Comparison of ENCODE assay signal across 17 cellular contexts in genomic region chr20:58544301-58544700, GRCh38. TPM values are rescaled to one million over a fixed set of nuclear protein-coding genes. Genes with fewer than 3 reads are reported as not detected.
DNase-seq lines count a peak whose midpoint lies in the region; ATAC-seq and TF ChIP-seq lines count a peak whose summit lies in the region.
"Had no signal": no experiment of that assay in that cellular context is flagged by ENCODE, and none has a peak within 500 bp of the region (broad histone marks: within the 10 kb centered on the region; RNA-seq: fewer than 3 reads in every experiment).

No MANE protein-coding gene starts in this region.

- no peak for TF ChIP-seq POLR2A in testis (IDR thresholded peaks at IDR 0.05)

- no peak overlapping the region for H3K18ac ChIP-seq in mesendoderm (ENCODE audit: low read length)

- no peaks in the 10 kb centered on the region for H3K36me3 Mint-ChIP-seq in brain
- H3K36me3 Mint-ChIP-seq: CD14-positive monocyte had no signal

- H2BK120ac ChIP-seq in mesendoderm (ENCODE audit: low read depth, low read length) = no peak overlapping the region

- no peak for ATAC-seq in GM21529 (IDR thresholded peaks at IDR 0.05; ENCODE audit: unreplicated experiment)
- no peak for ATAC-seq in HG02840 (IDR thresholded peaks at IDR 0.05; ENCODE audit: low FRiP score, unreplicated experiment)
- ATAC-seq: HCT116, PC-3 had no signal

- no peaks in the 10 kb centered on the region for H3K36me3 ChIP-seq in mesendoderm (ENCODE audit: control insufficient read depth, insufficient read depth, low read length)
- H3K36me3 ChIP-seq in testis (ENCODE audit: low read depth, missing control alignments) = no peaks in the 10 kb centered on the region
- no peaks in the 10 kb centered on the region for H3K36me3 ChIP-seq in left ventricle myocardium inferior
- H3K36me3 ChIP-seq: SJCRH30 had no signal

- TF ChIP-seq CTCF in brain (conservative IDR thresholded peaks at IDR 0.05) (no peak), testis (IDR thresholded peaks at IDR 0.05) (no peak), left ventricle myocardium inferior (IDR thresholded peaks at IDR 0.05; ENCODE audit: borderline replicate concordance) (no peak)

- H2BK15ac ChIP-seq in mesendoderm (replicated peaks; ENCODE audit: low read depth) = no peak overlapping the region

- DNase-seq in activated CD8-positive, alpha-beta memory T cell treated with anti-CD3 and anti-CD28 coated beads, Interleukin-2, amount 50 U/mL, for 48 hours = peak; percentile 2
- no peak for DNase-seq in activated CD8-positive, alpha-beta memory T cell treated with anti-CD3 and anti-CD28 coated beads, Interleukin-2, amount 50 U/mL, for 4 hours
- peak; percentile 5 for DNase-seq in mesendoderm
- peak; percentile 11 for DNase-seq in testis
- DNase-seq in left ventricle myocardium inferior = no peak
- DNase-seq: DMS79 treated with DMSO at 0.1 percent for 48 hours, KG1, NCI-H1694 treated with DMSO at 0.1 percent for 48 hours, PC-3, RPMI8226, SJCRH30 had no signal

- H3K4ac ChIP-seq in mesendoderm (ENCODE audit: low read depth, low read length) = no peak overlapping the region

- peak overlapping the region in 4 of 5 experiments; percentile 9 to 64 (median 52) for H3K4me3 Mint-ChIP-seq in brain
- H3K4me3 Mint-ChIP-seq: CD14-positive monocyte had no signal

- no peak overlapping the region for H3K9ac ChIP-seq in mesendoderm (ENCODE audit: low read length)

- H3K4me2 ChIP-seq in mesendoderm (ENCODE audit: low read length) = no peak overlapping the region

- H3K9me3 ChIP-seq in testis (no peaks in the 10 kb centered on the region), left ventricle myocardium inferior (replicated peaks) (no peaks in the 10 kb centered on the region)
- H3K9me3 ChIP-seq: SJCRH30 had no signal

- H3K4me1 Mint-ChIP-seq in brain = peaks cover 68% of the 10 kb centered on the region
- H3K4me1 Mint-ChIP-seq: CD14-positive monocyte had no signal

- H3K27me3 ChIP-seq in mesendoderm (ENCODE audit: insufficient read depth, low read length, poor library complexity) = no peaks in the 10 kb centered on the region
- no peaks in the 10 kb centered on the region for H3K27me3 ChIP-seq in testis
- H3K27me3 ChIP-seq in left ventricle myocardium inferior (ENCODE audit: low read depth) = peaks cover 67% of the 10 kb centered on the region

- no peak overlapping the region for H2AK5ac ChIP-seq in mesendoderm (ENCODE audit: low read length)

- H3K56ac ChIP-seq in mesendoderm (ENCODE audit: low read length) = peak overlapping the region; percentile 5

- no peak overlapping the region for H2BK5ac ChIP-seq in mesendoderm (ENCODE audit: low read length)

- no peak overlapping the region for H4K8ac ChIP-seq in mesendoderm (ENCODE audit: low read depth, low read length)

- H3K4me1 ChIP-seq in mesendoderm (ENCODE audit: control insufficient read depth, low read depth, low read length) (peaks cover 3% of the 10 kb centered on the region), testis (no peaks in the 10 kb centered on the region), left ventricle myocardium inferior (no peaks in the 10 kb centered on the region)
- H3K4me1 ChIP-seq: SJCRH30 had no signal

- H3K4me3 ChIP-seq in mesendoderm (ENCODE audit: low read length) (no peak overlapping the region), testis (no peak overlapping the region), left ventricle myocardium inferior (no peak overlapping the region)
- H3K4me3 ChIP-seq: SJCRH30 had no signal

- no peaks in the 10 kb centered on the region for H3K79me2 ChIP-seq in mesendoderm (ENCODE audit: control insufficient read depth, insufficient read depth, low read length)

- peaks cover 6% of the 10 kb centered on the region for H3K27me3 Mint-ChIP-seq in brain

- no CpG with 5 or more reads among the region's 10 CpGs for WGBS in mesendoderm (ENCODE audit: extremely low coverage, insufficient coverage, low lambda C conversion rate)
- 70 to 87% methylated on average over 10 of the region's 10 CpGs for WGBS in testis, 2 donors

- H3K23ac ChIP-seq in mesendoderm (ENCODE audit: low read length) = no peak overlapping the region

- no peaks in the 10 kb centered on the region for H3K79me1 ChIP-seq in mesendoderm (ENCODE audit: low read length)

- intact Hi-C loops in testis (cut with DNase I; ENCODE audit: low total_unique reads) = no loop called here
- intact Hi-C loops in left ventricle myocardium inferior (cut with micrococcal nuclease) = no loop called here

- H4K5ac ChIP-seq in mesendoderm (ENCODE audit: low read length) = no peak overlapping the region

- H3K9me3 Mint-ChIP-seq in brain = peaks cover 2 to 7% (median 2%) of the 10 kb centered on the region in 5 experiments
- H3K9me3 Mint-ChIP-seq: CD14-positive monocyte had no signal

- peak overlapping the region in 4 of 5 experiments; percentile 7 to 91 (median 70) for H3K27ac Mint-ChIP-seq in brain

- H3K27ac ChIP-seq in mesendoderm (ENCODE audit: low read depth, low read length) (no peak overlapping the region), testis (no peak overlapping the region), left ventricle myocardium inferior (replicated peaks) (no peak overlapping the region)
- H3K27ac ChIP-seq: 22Rv1, SJCRH30 had no signal

RNA-seq across cellular contexts. Expression of gene APCDD1L, which starts 29.1 kb away (rescaled TPM):
- polyA plus RNA-seq in brain (ENCODE audit: insufficient read depth, low read depth, low replicate concordance) (1.4 TPM), testis (ENCODE audit: insufficient read depth, low read depth, low replicate concordance) (0.20 TPM)
- polyA plus RNA-seq in mesendoderm (2013, experiment 1 of 2) = 0.39 TPM
- polyA plus RNA-seq in mesendoderm (2013, experiment 2 of 2) = 0.53 TPM
- total RNA-seq in testis (under 1 TPM in 1 of 2 donors, not detected in 1; 0.12 TPM), left ventricle myocardium inferior (0.91 TPM)
- total RNA-seq: SJCRH30 had no signal
- polyA plus RNA-seq: CD14-positive monocyte had no signal

Comparison
In these comparisons a context has a peak if more than half of its experiments do, and no peak if none do; other contexts are left out.
1. DNase-seq: peak in activated CD8-positive, alpha-beta memory T cell treated with anti-CD3 and anti-CD28 coated beads, Interleukin-2, amount 50 U/mL, for 48 hours (single experiment), mesendoderm (single experiment) and testis (single experiment); none in activated CD8-positive, alpha-beta memory T cell treated with anti-CD3 and anti-CD28 coated beads, Interleukin-2, amount 50 U/mL, for 4 hours (single experiment) and left ventricle myocardium inferior (single experiment).